In genomic region chr12:124443929-124444712, GRCh38 we compare ENCODE assay signal across 13 cellular contexts.
A peak's percentile ranks its signal among the peaks of the same experiment; 100 is the strongest.
DNase-seq lines count a peak whose midpoint lies in the region; FAIRE-seq and TF ChIP-seq lines count a peak whose summit lies in the region.
"Had no signal": no experiment of that assay in that cellular context is flagged by ENCODE, and none has a peak within 500 bp of the region (broad histone marks: within the 10 kb centered on the region; RNA-seq: fewer than 3 reads in every experiment).

No MANE protein-coding gene starts in this region.

- H3K27ac Mint-ChIP-seq in Caco-2 (ENCODE audit: unreplicated experiment) = peak overlapping the region; percentile 24
- H3K27ac Mint-ChIP-seq in astrocyte (ENCODE audit: unreplicated experiment) = peak overlapping the region; percentile 72
- H3K27ac Mint-ChIP-seq in nephron progenitor cell = peak overlapping the region; percentile 16

- no peaks in the 10 kb centered on the region for H3K9me3 ChIP-seq in Caco-2
- H3K9me3 ChIP-seq in astrocyte (ENCODE audit: insufficient read depth, low read depth, low read length) = no peaks in the 10 kb centered on the region
- H3K9me3 ChIP-seq in tibial artery = no peaks in the 10 kb centered on the region

- H3K36me3 Mint-ChIP-seq in Caco-2 (ENCODE audit: insufficient read depth, unreplicated experiment) (peaks cover 46% of the 10 kb centered on the region), astrocyte (ENCODE audit: low read depth, unreplicated experiment) (peaks cover 33% of the 10 kb centered on the region), nephron progenitor cell (ENCODE audit: low read depth) (peaks cover 32% of the 10 kb centered on the region)
- H3K36me3 Mint-ChIP-seq: activated naive CD4-positive, alpha-beta T cell treated with anti-CD3 and anti-CD28 coated beads, Interleukin-2, amount 50 U/mL, for 72 hours had no signal

- H3K4me3 Mint-ChIP-seq in Caco-2 (ENCODE audit: unreplicated experiment) (no peak overlapping the region), astrocyte (ENCODE audit: unreplicated experiment) (peak overlapping the region; percentile 27), nephron progenitor cell (no peak overlapping the region)

- H4K20me1 ChIP-seq in astrocyte (ENCODE audit: insufficient read depth, low read length) = peaks cover 46% of the 10 kb centered on the region

- no peak for FAIRE-seq in astrocyte (lab: Jason Lieb, UNC)

- H3K4me3 ChIP-seq in Caco-2 (ENCODE audit: low read depth, low read length) (no peak overlapping the region), astrocyte (ENCODE audit: insufficient read depth, low read depth, low read length) (no peak overlapping the region), tibial artery (no peak overlapping the region)

- TF ChIP-seq CTCF in Caco-2 (IDR thresholded peaks at IDR 0.05; ENCODE audit: insufficient read depth in 1 of 2, low read depth in 1 of 2, low read length in 1 of 2, severe bottlenecking in 1 of 2, unreplicated experiment in 1 of 2) = no peak
- TF ChIP-seq CTCF in astrocyte (IDR thresholded peaks at IDR 0.05; ENCODE audit: insufficient read depth, low read depth, low read length) = no peak
- no peak for TF ChIP-seq CTCF in nephron progenitor cell (IDR thresholded peaks at IDR 0.05)
- no peak for TF ChIP-seq CTCF in tibial artery (IDR thresholded peaks at IDR 0.05)

- intact Hi-C loops in Caco-2 (cut with micrococcal nuclease; ENCODE audit: unreplicated experiment) (no loop called here), tibial artery (cut with DNase I; ENCODE audit: low total_unique reads) (no loop called here)

- H3K4me1 ChIP-seq in Caco-2 (no peaks in the 10 kb centered on the region), astrocyte (ENCODE audit: insufficient read depth, low read length) (peaks cover 39% of the 10 kb centered on the region), tibial artery (peaks cover 0 to 26% (median 17%) of the 10 kb centered on the region in 4 donors)

- CTCF ChIA-PET in Caco-2 (lab: Charles Lee) = no interaction called here

- H3K9me3 Mint-ChIP-seq in Caco-2 (ENCODE audit: unreplicated experiment) (no peaks in the 10 kb centered on the region), astrocyte (ENCODE audit: unreplicated experiment) (no peaks in the 10 kb centered on the region), nephron progenitor cell (no peaks in the 10 kb centered on the region)
- H3K9me3 Mint-ChIP-seq: activated naive CD4-positive, alpha-beta T cell treated with anti-CD3 and anti-CD28 coated beads, Interleukin-2, amount 50 U/mL, for 72 hours had no signal

- DNase-seq in NCI-H526 treated with DMSO at 0.1 percent for 48 hours (lab: John Stamatoyannopoulos, UW) = peak; percentile 31
- DNase-seq in NCI-H526 (lab: John Stamatoyannopoulos, UW) = no peak
- no peak for DNase-seq in Caco-2
- no peak for DNase-seq in astrocyte (ENCODE audit: low read depth)
- no peak for DNase-seq in nephron progenitor cell
- DNase-seq in A172 (ENCODE audit: low spot score) = no peak
- no peak for DNase-seq in tibial artery
- DNase-seq in RPMI8226 = no peak
- DNase-seq: cerebellar nuclear complex, GDM1, NCI-H1048 had no signal

- BruUV-seq in Caco-2 (replicated peaks; lab: Mats Ljungman, UMichigan) = no TSS peak

- H3K9ac ChIP-seq in astrocyte (ENCODE audit: low read length) = peak overlapping the region; percentile 9

- H3K4me1 Mint-ChIP-seq in Caco-2 (ENCODE audit: low read depth, unreplicated experiment) = no peaks in the 10 kb centered on the region
- peaks cover 27% of the 10 kb centered on the region for H3K4me1 Mint-ChIP-seq in astrocyte (ENCODE audit: low read depth, unreplicated experiment)
- H3K4me1 Mint-ChIP-seq in nephron progenitor cell = peaks cover 39% of the 10 kb centered on the region

- H3K27me3 ChIP-seq in Caco-2 (replicated peaks; ENCODE audit: control insufficient read depth, insufficient read depth, low read length) (no peaks in the 10 kb centered on the region), astrocyte (ENCODE audit: insufficient read depth, low read length) (no peaks in the 10 kb centered on the region), tibial artery (no peaks in the 10 kb centered on the region)

- POLR2A ChIA-PET in Caco-2 (lab: Charles Lee) = no interaction called here

- H3K36me3 ChIP-seq in Caco-2 (ENCODE audit: control insufficient read depth, insufficient read depth, low read length) (no peaks in the 10 kb centered on the region; the same call in 1 of the 2 replicates), astrocyte (ENCODE audit: insufficient read depth, low read length) (peaks cover 7% of the 10 kb centered on the region), tibial artery (peaks cover 0 to 58% (median 45%) of the 10 kb centered on the region in 3 donors)

- no peak overlapping the region for H3K4me2 ChIP-seq in astrocyte (ENCODE audit: low read length)

- peak overlapping the region; percentile 2 for H3K27ac ChIP-seq in astrocyte (ENCODE audit: low read depth, low read length)
- no peak overlapping the region for H3K27ac ChIP-seq in tibial artery
- H3K27ac ChIP-seq: 22Rv1 had no signal

- H3K79me2 ChIP-seq in astrocyte (ENCODE audit: insufficient read depth, low read length) = peaks cover 34% of the 10 kb centered on the region

- no peak overlapping the region for H2AFZ ChIP-seq in astrocyte (ENCODE audit: low read depth, low read length)

- H3K27me3 Mint-ChIP-seq in Caco-2 (ENCODE audit: insufficient read depth, unreplicated experiment) (no peaks in the 10 kb centered on the region), astrocyte (ENCODE audit: low read depth, unreplicated experiment) (no peaks in the 10 kb centered on the region), nephron progenitor cell (ENCODE audit: low read depth, poor library complexity) (peaks cover 5% of the 10 kb centered on the region)

Comparison
In these comparisons a context has a peak if more than half of its experiments do, and no peak if none do; other contexts are left out.
1. H3K27ac Mint-ChIP-seq: peak in every context shown above with its lines; median percentile 72 in astrocyte; 24 in Caco-2; 16 in nephron progenitor cell.